ENCODE assay signal across 22 cellular contexts in genomic region chr3:88528494-88528893, GRCh38.
DNase-seq lines count a peak whose midpoint lies in the region; ATAC-seq, FAIRE-seq and TF ChIP-seq lines count a peak whose summit lies in the region.
"Had no signal": no experiment of that assay in that cellular context is flagged by ENCODE, and none has a peak within 500 bp of the region (broad histone marks: within the 10 kb centered on the region; RNA-seq: fewer than 3 reads in every experiment).

No MANE protein-coding gene starts in this region.

- no peak overlapping the region for H4K8ac ChIP-seq in IMR-90 (ENCODE audit: low read depth in 2 of 2, low read length in 2 of 2)

- POLR2A ChIA-PET in IMR-90 (lab: Charles Lee; ENCODE audit: unreplicated experiment), result no interaction called here

- peaks cover 8% of the 10 kb centered on the region for H3K9me3 ChIP-seq in IMR-90 (ENCODE audit: control insufficient read depth, insufficient read depth, low read length)
- H3K9me3 ChIP-seq: BE2C, Caco-2, HAP-1 had no signal

- H2AFZ ChIP-seq in IMR-90 (replicated peaks; ENCODE audit: low read length, poor library complexity), result peak overlapping the region; percentile 51

- H3K23ac ChIP-seq in IMR-90 (ENCODE audit: low read depth, low read length), result no peak overlapping the region

- WGBS in IMR-90 (ENCODE audit: extremely low coverage in 2 of 2, insufficient read length in 1 of 2), 2 experiments, result 13% methylated on average over 3 of the region's 3 CpGs; no CpG with 5 or more reads in 1 of the 2 experiments

- no peak overlapping the region for H3K4ac ChIP-seq in IMR-90 (ENCODE audit: low read depth, low read length)

- H2BK120ac ChIP-seq in IMR-90 (ENCODE audit: low read depth, low read length), result no peak overlapping the region

- no peaks in the 10 kb centered on the region for H3K9me1 ChIP-seq in IMR-90 (ENCODE audit: insufficient read depth, low read length)

- H3K18ac ChIP-seq in IMR-90 (ENCODE audit: low read depth, low read length), result no peak overlapping the region

- H3K4me3 ChIP-seq in IMR-90 (ENCODE audit: insufficient read depth, low read depth, low read length) (no peak overlapping the region), H7 (ENCODE audit: insufficient read depth, low read depth, low read length) (no peak overlapping the region)
- H3K4me3 ChIP-seq: GM23338, HAP-1 had no signal

- H3K79me1 ChIP-seq in IMR-90 (ENCODE audit: low read depth in 1 of 2, low read length in 2 of 2), result no peaks in the 10 kb centered on the region

- H3K27me3 ChIP-seq in IMR-90 (ENCODE audit: control insufficient read depth, insufficient read depth, low read length), result no peaks in the 10 kb centered on the region
- H3K27me3 ChIP-seq in H7 (ENCODE audit: control insufficient read depth, insufficient read depth, low read length), result no peaks in the 10 kb centered on the region
- H3K27me3 ChIP-seq: BE2C had no signal

- ATAC-seq in IMR-90 (ENCODE audit: low read depth), result no peak
- ATAC-seq: GM23338 had no signal

- H3K4me1 ChIP-seq in IMR-90 (ENCODE audit: control insufficient read depth, insufficient read depth, low read length), result no peaks in the 10 kb centered on the region
- H3K4me1 ChIP-seq: BE2C, Caco-2, HAP-1 had no signal

- no peak for DNase-seq in IMR-90
- peak; percentile 1 for DNase-seq in fibroblast of gingiva (ENCODE audit: low read depth)
- DNase-seq in posterior vena cava (ENCODE audit: low spot score), result peak; percentile 66
- DNase-seq in urothelium cell line (ENCODE audit: low spot score), result no peak
- DNase-seq in H7, result no peak
- DNase-seq in EL, result no peak
- no peak for DNase-seq in activated CD8-positive, alpha-beta memory T cell treated with anti-CD3 and anti-CD28 coated beads for 24 hours
- DNase-seq in SW 1271 (lab: John Stamatoyannopoulos, UW), result no peak
- DNase-seq: ACHN; BE2C; C1 segment of cervical spinal cord; Caco-2; CD4-positive, CD25-positive, alpha-beta regulatory T cell; CD8-positive, alpha-beta memory T cell; GDM1; KBM-7 had no signal

- CTCF ChIA-PET in IMR-90 (lab: Yijun Ruan, JAX), result interaction anchor here (1.1 kb wide), 1 partner anchor 15 kb away, joined by 3 read pairs; no protein-coding TSS in a partner anchor

- no peak overlapping the region for H3K27ac ChIP-seq in IMR-90 (ENCODE audit: insufficient read depth, low read length)

- no peak overlapping the region for H2AK5ac ChIP-seq in IMR-90 (ENCODE audit: low read depth, low read length)

- H3K14ac ChIP-seq in IMR-90 (replicated peaks; ENCODE audit: low read depth, low read length), result no peak overlapping the region

- no peak overlapping the region for H2AK9ac ChIP-seq in IMR-90 (replicated peaks; ENCODE audit: low read depth, low read length, poor library complexity)

- H4K20me1 ChIP-seq in IMR-90 (ENCODE audit: insufficient read depth, low read length), result no peaks in the 10 kb centered on the region

- H3K36me3 ChIP-seq in IMR-90 (ENCODE audit: control insufficient read depth, insufficient read depth, low read length), result no peaks in the 10 kb centered on the region
- no peaks in the 10 kb centered on the region for H3K36me3 ChIP-seq in H7 (replicated peaks; ENCODE audit: control insufficient read depth, insufficient read depth, low read length)
- H3K36me3 ChIP-seq: BE2C, HAP-1 had no signal

- no peak overlapping the region for H4K5ac ChIP-seq in IMR-90 (ENCODE audit: low read depth, low read length)

- no peak overlapping the region for H2BK15ac ChIP-seq in IMR-90 (ENCODE audit: low read depth, low read length)

- H3K4me2 ChIP-seq in IMR-90 (ENCODE audit: low read depth, low read length), result no peak overlapping the region
- H3K4me2 ChIP-seq: GM23338 had no signal

- no TSS peak for BruUV-seq in IMR-90 (replicated peaks; lab: Mats Ljungman, UMichigan)

- peak; percentile 93 for FAIRE-seq in urothelium cell line (lab: Jason Lieb, UNC)
- FAIRE-seq: A204.1, D721Med, GM12892, GM18507 had no signal

- no peak for TF ChIP-seq POLR2A in IMR-90 (IDR thresholded peaks at IDR 0.05; ENCODE audit: low read depth, low read length)

- no peak overlapping the region for H3K56ac ChIP-seq in IMR-90 (ENCODE audit: extremely low read depth, insufficient read depth, low read length)

- no peak for TF ChIP-seq RAD21 in IMR-90 (IDR thresholded peaks at IDR 0.05; ENCODE audit: low read length)

- dilution Hi-C loops in IMR-90 (cut with HindIII; ENCODE audit: low sequenced_read_pairs, unreplicated experiment), result no loop called here

- intact Hi-C loops in IMR-90 (cut with micrococcal nuclease) (no loop called here), posterior vena cava (cut with DNase I) (no loop called here)

- no peak overlapping the region for H2BK5ac ChIP-seq in IMR-90 (ENCODE audit: low read depth, low read length, poor library complexity, severe bottlenecking)

- no peak overlapping the region for H4K91ac ChIP-seq in IMR-90 (ENCODE audit: insufficient read depth, low read depth, low read length)

- TF ChIP-seq CTCF in IMR-90 (conservative IDR thresholded peaks at IDR 0.05; ENCODE audit: low read depth, low read length), result no peak

- no peak overlapping the region for H3K9ac ChIP-seq in IMR-90 (ENCODE audit: low read depth, low read length)

- no peak overlapping the region for H2BK20ac ChIP-seq in IMR-90 (ENCODE audit: low read depth, low read length)

- in situ Hi-C loops in IMR-90 (cut with MboI; ENCODE audit: low sequenced_read_pairs), result no loop called here

TF ChIP-seq in IMR-90, 13 proteins besides CTCF, POLR2A, EP300 and RAD21:
- TF ChIP-seq BHLHE40 (IDR thresholded peaks at IDR 0.05; ENCODE audit: low read depth, low read length) (no peak), MXI1 (IDR thresholded peaks at IDR 0.05; ENCODE audit: borderline replicate concordance, low read depth, low read length) (no peak), USF2 (IDR thresholded peaks at IDR 0.05; ENCODE audit: low read depth, low read length) (no peak), RFX5 (IDR thresholded peaks at IDR 0.05; ENCODE audit: low read depth, low read length) (no peak), NFE2L2 (IDR thresholded peaks at IDR 0.05; ENCODE audit: low read depth, low read length) (no peak), SMC3 (IDR thresholded peaks at IDR 0.05; ENCODE audit: low read depth, low read length) (no peak), MAFK (IDR thresholded peaks at IDR 0.05; ENCODE audit: low read depth, low read length) (no peak), MAZ (IDR thresholded peaks at IDR 0.05; ENCODE audit: borderline replicate concordance, low read depth, low read length) (no peak), RCOR1 (IDR thresholded peaks at IDR 0.05; ENCODE audit: insufficient replicate concordance, low read length) (no peak), CHD1 (IDR thresholded peaks at IDR 0.05; ENCODE audit: low read depth, low read length) (no peak), CEBPB (IDR thresholded peaks at IDR 0.05; ENCODE audit: low read depth, low read length) (no peak), FOS (IDR thresholded peaks at IDR 0.05; ENCODE audit: low read depth, low read length) (no peak)
- TF ChIP-seq, protein P1, sequence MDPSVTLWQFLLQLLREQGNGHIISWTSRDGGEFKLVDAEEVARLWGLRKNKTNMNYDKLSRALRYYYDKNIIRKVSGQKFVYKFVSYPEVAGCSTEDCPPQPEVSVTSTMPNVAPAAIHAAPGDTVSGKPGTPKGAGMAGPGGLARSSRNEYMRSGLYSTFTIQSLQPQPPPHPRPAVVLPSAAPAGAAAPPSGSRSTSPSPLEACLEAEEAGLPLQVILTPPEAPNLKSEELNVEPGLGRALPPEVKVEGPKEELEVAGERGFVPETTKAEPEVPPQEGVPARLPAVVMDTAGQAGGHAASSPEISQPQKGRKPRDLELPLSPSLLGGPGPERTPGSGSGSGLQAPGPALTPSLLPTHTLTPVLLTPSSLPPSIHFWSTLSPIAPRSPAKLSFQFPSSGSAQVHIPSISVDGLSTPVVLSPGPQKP (IDR thresholded peaks at IDR 0.05; ENCODE audit: borderline replicate concordance, low read depth, low read length), result no peak
TF ChIP-seq in IMR-90: peak in this region for 0.

Comparison
In these comparisons a context has a peak if more than half of its experiments do, and no peak if none do; other contexts are left out.
1. DNase-seq: peak in fibroblast of gingiva (single experiment) and posterior vena cava (single experiment); none in IMR-90 (single experiment), urothelium cell line (single experiment), H7 (single experiment), EL (single experiment), activated CD8-positive, alpha-beta memory T cell treated with anti-CD3 and anti-CD28 coated beads for 24 hours (single experiment) and SW 1271 (0 of 2).